In the genomic region with DNA sequence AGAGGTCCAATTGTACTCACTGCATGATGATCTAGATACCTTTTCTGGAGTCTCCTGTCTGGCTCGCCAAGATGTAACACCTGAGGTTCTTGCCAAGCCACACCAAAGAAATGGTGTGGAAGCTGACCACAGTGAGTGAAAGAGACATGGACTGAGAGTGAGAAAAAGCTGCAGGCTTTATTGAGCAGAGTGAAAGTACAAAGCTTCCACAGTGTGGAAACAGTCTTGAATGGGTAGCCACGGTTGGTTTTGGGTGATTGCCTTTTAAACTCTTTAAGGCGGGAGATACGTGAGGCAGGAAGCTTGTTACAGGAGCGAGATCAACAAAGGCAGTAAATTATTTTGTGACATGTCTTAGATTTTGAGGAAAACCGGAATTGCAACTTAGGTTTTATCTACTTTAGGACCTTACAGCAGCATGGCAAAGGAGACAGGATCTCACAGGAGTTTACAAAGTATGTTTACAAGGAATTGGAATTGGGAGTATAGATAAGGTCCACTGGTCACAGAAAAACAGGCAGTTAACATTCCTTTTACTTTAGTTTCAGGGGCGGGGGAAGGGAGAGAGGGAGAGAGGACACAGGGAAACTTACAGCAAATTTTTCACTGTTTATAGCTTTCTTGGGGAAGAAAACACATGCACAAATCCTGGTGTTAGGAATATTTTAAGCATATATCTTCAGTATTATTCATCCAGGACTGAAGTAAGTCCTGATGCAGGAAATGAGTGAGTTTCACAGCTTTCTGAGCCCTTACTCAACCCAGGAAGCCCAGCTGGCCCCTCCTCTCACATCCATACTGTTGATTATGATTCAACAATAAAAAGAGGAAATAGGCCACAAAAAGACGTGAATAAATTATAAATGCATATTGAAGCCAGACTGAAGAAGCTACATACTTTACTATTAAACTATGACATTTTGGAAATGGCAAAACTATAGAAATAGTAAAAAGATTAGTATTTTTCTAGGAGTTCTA, we compare ENCODE assay signal across 8 cellular contexts.
DNase-seq lines count a peak whose midpoint lies in the region; ATAC-seq, FAIRE-seq and TF ChIP-seq lines count a peak whose summit lies in the region.
"Not testable (repeated sequence)": the region's sequence is repeated elsewhere in the genome, so short reads cannot be mapped to it uniquely, and the experiment has no call there.

No MANE protein-coding gene starts in this region.

- not testable (repeated sequence) for H3K36me3 ChIP-seq in Caco-2 (ENCODE audit: control insufficient read depth, insufficient read depth, low read length); kidney epithelial cell (ENCODE audit: control insufficient read depth, insufficient read depth, low read length)

- DNase-seq in Caco-2 (peak; percentile 78 to 82), HK-2 (ENCODE audit: unreplicated experiment) (peak; percentile 38), RCC 7860 (ENCODE audit: low spot score) (peak; percentile 33), kidney epithelial cell (ENCODE audit: low read depth) (peak; percentile 44), skeletal muscle cell (ENCODE audit: low read depth) (peak; percentile 2)
- DNase-seq in GM19239 (ENCODE audit: insufficient read length, low spot score): not testable (repeated sequence)

- peaks cover 22% of the 10 kb centered on the region for H3K4me1 Mint-ChIP-seq in Caco-2 (ENCODE audit: low read depth, unreplicated experiment)
- peaks cover 17% of the 10 kb centered on the region for H3K4me1 Mint-ChIP-seq in dendritic cell treated with granulocyte-macrophage colony-stimulating factor and Interleukin-4, amounts not matched to agents 40 ng/mL and 50 ng/mL, for 4 days (ENCODE audit: low read depth)

- H3K9me3 ChIP-seq in Caco-2: not testable (repeated sequence)

- not testable (repeated sequence) for H3K27me3 ChIP-seq in Caco-2 (replicated peaks; ENCODE audit: control insufficient read depth, insufficient read depth, low read length); kidney epithelial cell (ENCODE audit: control insufficient read depth, insufficient read depth, low read length)

- not testable (repeated sequence) for H3K27me3 Mint-ChIP-seq in Caco-2 (ENCODE audit: insufficient read depth, unreplicated experiment); dendritic cell treated with granulocyte-macrophage colony-stimulating factor and Interleukin-4, amounts not matched to agents 40 ng/mL and 50 ng/mL, for 4 days

- H3K4me3 ChIP-seq in Caco-2 (ENCODE audit: low read depth, low read length) (peak overlapping the region; percentile 39), kidney epithelial cell (ENCODE audit: low read depth, low read length) (peak overlapping the region; percentile 32)
- not testable (repeated sequence) for H3K4me3 ChIP-seq in skeletal muscle cell (ENCODE audit: low read depth, low read length)

- FAIRE-seq in GM19239 (lab: Jason Lieb, UNC): peak; percentile 59
- FAIRE-seq in RCC 7860 (lab: Jason Lieb, UNC): peak; percentile 68

- peak overlapping the region; percentile 70 for H3K4me3 Mint-ChIP-seq in Caco-2 (ENCODE audit: unreplicated experiment)
- peak overlapping the region; percentile 7 for H3K4me3 Mint-ChIP-seq in dendritic cell treated with granulocyte-macrophage colony-stimulating factor and Interleukin-4, amounts not matched to agents 40 ng/mL and 50 ng/mL, for 4 days

- intact Hi-C loops in Caco-2 (cut with micrococcal nuclease; ENCODE audit: unreplicated experiment): loop anchor here (5.0 kb wide), 4 partner anchors 63 to 148 kb away; no protein-coding TSS in a partner anchor
- intact Hi-C loops in dendritic cell treated with granulocyte-macrophage colony-stimulating factor and Interleukin-4, amounts not matched to agents 40 ng/mL and 50 ng/mL, for 4 days (cut with micrococcal nuclease): not testable (repeated sequence)

- CTCF ChIA-PET in Caco-2 (lab: Charles Lee): interaction anchor here (1.1 kb wide), 1 partner anchor 22 kb away, joined by 3 read pairs; no protein-coding TSS in a partner anchor

- TF ChIP-seq CTCF in Caco-2 (IDR thresholded peaks at IDR 0.05; ENCODE audit: insufficient read depth in 1 of 2, low read depth in 1 of 2, low read length in 1 of 2, severe bottlenecking in 1 of 2, unreplicated experiment in 1 of 2); kidney epithelial cell (IDR thresholded peaks at IDR 0.05; ENCODE audit: insufficient read depth, low read length, poor library complexity, severe bottlenecking): not testable (repeated sequence)

- not testable (repeated sequence) for H3K9me3 Mint-ChIP-seq in Caco-2 (ENCODE audit: unreplicated experiment); dendritic cell treated with granulocyte-macrophage colony-stimulating factor and Interleukin-4, amounts not matched to agents 40 ng/mL and 50 ng/mL, for 4 days

- POLR2A ChIA-PET in Caco-2 (lab: Charles Lee): interaction anchor here (0.9 to 1.4 kb wide), 3 partner anchors 10 to 146 kb away, joined by 4 to 6 read pairs (median 4); no protein-coding TSS in a partner anchor

- peak; percentile 48 for ATAC-seq in HG02678 (IDR thresholded peaks at IDR 0.05; ENCODE audit: unreplicated experiment)

- peaks cover 31% of the 10 kb centered on the region for H3K4me1 ChIP-seq in Caco-2

- peak overlapping the region; percentile 86 for H3K27ac Mint-ChIP-seq in Caco-2 (ENCODE audit: unreplicated experiment)
- peak overlapping the region; percentile 77 for H3K27ac Mint-ChIP-seq in dendritic cell treated with granulocyte-macrophage colony-stimulating factor and Interleukin-4, amounts not matched to agents 40 ng/mL and 50 ng/mL, for 4 days

- H3K36me3 Mint-ChIP-seq in Caco-2 (ENCODE audit: insufficient read depth, unreplicated experiment): peaks cover 13% of the 10 kb centered on the region
- H3K36me3 Mint-ChIP-seq in dendritic cell treated with granulocyte-macrophage colony-stimulating factor and Interleukin-4, amounts not matched to agents 40 ng/mL and 50 ng/mL, for 4 days (ENCODE audit: low read depth): not testable (repeated sequence)

- BruUV-seq in Caco-2 (replicated peaks; lab: Mats Ljungman, UMichigan): TSS peak; percentile 87
